In the genomic region with DNA sequence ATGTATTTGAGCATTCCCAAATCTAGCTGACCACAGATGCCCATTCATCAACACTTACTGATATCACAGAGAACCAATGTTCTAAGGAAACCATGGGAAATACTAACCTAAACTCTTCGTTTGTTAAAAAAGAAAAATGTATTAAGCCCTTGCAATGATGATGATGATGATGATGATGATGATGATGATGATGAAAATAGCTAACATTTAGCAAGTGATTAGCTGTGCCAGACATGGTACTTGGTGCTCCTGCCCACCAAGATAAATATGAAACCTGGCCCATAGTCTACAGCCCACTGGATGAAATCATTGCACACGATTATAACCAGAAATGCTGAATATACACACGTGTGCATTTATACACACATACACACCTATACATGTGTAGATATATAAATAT, we compare ENCODE assay signal across 27 cellular contexts. TPM values are rescaled to one million over a fixed set of nuclear protein-coding genes. Genes with fewer than 3 reads are reported as not detected.
A peak's percentile ranks its signal among the peaks of the same experiment; 100 is the strongest.
DNase-seq lines count a peak whose midpoint lies in the region; ATAC-seq, FAIRE-seq and TF ChIP-seq lines count a peak whose summit lies in the region.
"Had no signal": no experiment of that assay in that cellular context is flagged by ENCODE, and none has a peak within 500 bp of the region (broad histone marks: within the 10 kb centered on the region; RNA-seq: fewer than 3 reads in every experiment).

No MANE protein-coding gene starts in this region.

- H3K4me3 ChIP-seq in HepG2 (replicated peaks in 1 of 3; ENCODE audit: insufficient read depth in 1 of 3, low read depth in 2 of 3, low read length in 3 of 3) (no peak overlapping the region), right lobe of liver (no peak overlapping the region)
- H3K4me3 ChIP-seq: BLaER1, GM12878 had no signal

- peaks cover 8% of the 10 kb centered on the region for H3K4me1 Mint-ChIP-seq in activated CD4-positive, alpha-beta T cell treated with anti-CD3 and anti-CD28 coated beads, Interleukin-2, amount 10 ng/mL, durations not matched to agents 24 days and 14 days
- H3K4me1 Mint-ChIP-seq: CD4-positive, CD25-positive, alpha-beta regulatory T cell; CD8-positive, alpha-beta memory T cell had no signal

- 98% methylated on average over 3 of the region's 3 CpGs for WGBS in HepG2 (ENCODE audit: low lambda C conversion rate)
- WGBS in right lobe of liver (ENCODE audit: insufficient coverage, low coverage, low lambda C conversion rate, missing lambda C conversion rate): 81% methylated on average over 3 of the region's 3 CpGs

- H3K27ac ChIP-seq in HepG2 (ENCODE audit: extremely low read length, insufficient read depth, low read length) (no peak overlapping the region), right lobe of liver (no peak overlapping the region), VCaP (peak overlapping the region; percentile 97)
- H3K27ac ChIP-seq: BLaER1 had no signal

- TF ChIP-seq POLR2A in HepG2 (IDR thresholded peaks at IDR 0.05; ENCODE audit: insufficient read depth in 1 of 2, low read depth in 2 of 2, low read length in 2 of 2): no peak
- no peak for TF ChIP-seq POLR2A in right lobe of liver (IDR thresholded peaks at IDR 0.05)

- peaks cover 5% of the 10 kb centered on the region for H3K9me3 Mint-ChIP-seq in activated CD4-positive, alpha-beta T cell treated with anti-CD3 and anti-CD28 coated beads, Interleukin-2, amount 10 ng/mL, durations not matched to agents 24 days and 14 days
- H3K9me3 Mint-ChIP-seq: CD8-positive, alpha-beta memory T cell had no signal

- TF ChIP-seq EP300 in HepG2 (IDR thresholded peaks at IDR 0.05; ENCODE audit: low read depth in 2 of 2, low read length in 2 of 2) (no peak), HepG2 (CRISPR knock-in tag; IDR thresholded peaks at IDR 0.05; ENCODE audit: borderline replicate concordance) (no peak)

- BruUV-seq in HepG2 (replicated peaks; lab: Mats Ljungman, UMichigan): no TSS peak

- no peak overlapping the region for H2AFZ ChIP-seq in HepG2 (ENCODE audit: low read length)

- intact Hi-C loops in HepG2 (cut with micrococcal nuclease; ENCODE audit: unreplicated experiment): no loop called here
- intact Hi-C loops in right lobe of liver (cut with DNase I): no loop called here
- intact Hi-C loops in activated CD4-positive, alpha-beta T cell treated with anti-CD3 and anti-CD28 coated beads, Interleukin-2, amount 10 ng/mL, durations not matched to agents 24 days and 14 days (cut with micrococcal nuclease): no loop called here

- CTCF ChIA-PET in HepG2 (lab: Yijun Ruan, JAX; ENCODE audit: low intra/inter-chr PET ratio, low total read pairs): no interaction called here

- H4K20me1 ChIP-seq in HepG2 (ENCODE audit: insufficient read depth, low read length): no peaks in the 10 kb centered on the region
- H4K20me1 ChIP-seq: BLaER1 had no signal

- H3K79me2 ChIP-seq in HepG2 (ENCODE audit: insufficient read depth, low read length): peaks cover 4% of the 10 kb centered on the region

- in situ Hi-C loops in HepG2 (cut with HindIII; ENCODE audit: extremely low pct_ligation_motif_present, low pct_unique_long_range_greater_than_20kb): no loop called here

- H3K36me3 Mint-ChIP-seq in activated CD4-positive, alpha-beta T cell treated with anti-CD3 and anti-CD28 coated beads, Interleukin-2, amount 10 ng/mL, durations not matched to agents 24 days and 14 days (ENCODE audit: low read depth): peaks cover 19% of the 10 kb centered on the region
- H3K36me3 Mint-ChIP-seq: CD4-positive, CD25-positive, alpha-beta regulatory T cell; CD8-positive, alpha-beta memory T cell had no signal

- H3K27ac Mint-ChIP-seq in activated CD4-positive, alpha-beta T cell treated with anti-CD3 and anti-CD28 coated beads, Interleukin-2, amount 10 ng/mL, durations not matched to agents 24 days and 14 days: no peak overlapping the region
- H3K27ac Mint-ChIP-seq: CD4-positive, alpha-beta memory T cell; CD8-positive, alpha-beta memory T cell had no signal

- no peaks in the 10 kb centered on the region for H3K36me3 ChIP-seq in HepG2 (replicated peaks in 1 of 2; ENCODE audit: control insufficient read depth in 1 of 2, insufficient read depth in 2 of 2, low read length in 2 of 2)
- H3K36me3 ChIP-seq in right lobe of liver: no peaks in the 10 kb centered on the region

- H3K27me3 Mint-ChIP-seq in activated CD4-positive, alpha-beta T cell treated with anti-CD3 and anti-CD28 coated beads, Interleukin-2, amount 10 ng/mL, durations not matched to agents 24 days and 14 days: no peaks in the 10 kb centered on the region
- H3K27me3 Mint-ChIP-seq: CD4-positive, alpha-beta memory T cell; CD4-positive, CD25-positive, alpha-beta regulatory T cell had no signal

- TF ChIP-seq CTCF in HepG2 (CRISPR knock-in tag; IDR thresholded peaks at IDR 0.05) (no peak), right lobe of liver (IDR thresholded peaks at IDR 0.05) (no peak), VCaP (conservative IDR thresholded peaks at IDR 0.05) (no peak)

- H3K9me3 ChIP-seq in HepG2 (ENCODE audit: low read length): no peaks in the 10 kb centered on the region
- H3K9me3 ChIP-seq in right lobe of liver: no peaks in the 10 kb centered on the region

- H3K4me1 ChIP-seq in HepG2 (ENCODE audit: insufficient read depth, low read length) (peaks cover 22% of the 10 kb centered on the region), right lobe of liver (peaks cover 0 to 61% (median 28%) of the 10 kb centered on the region in 4 donors)
- H3K4me1 ChIP-seq: BE2C, BLaER1 had no signal

- TF ChIP-seq RAD21 in HepG2 (CRISPR knock-in tag; IDR thresholded peaks at IDR 0.05): no peak

- no peak overlapping the region for H3K9ac ChIP-seq in HepG2 (ENCODE audit: insufficient read depth, low read depth, low read length)
- H3K9ac ChIP-seq: BLaER1 had no signal

- FAIRE-seq in HepG2 (lab: Jason Lieb, UNC): no peak
- FAIRE-seq: A204.1, GM12878, GM12892, GM18507 had no signal

- H3K4me2 ChIP-seq in HepG2 (ENCODE audit: low read depth, low read length): no peak overlapping the region
- H3K4me2 ChIP-seq: BLaER1 had no signal

- POLR2A ChIA-PET in HepG2 (lab: Yijun Ruan, JAX): no interaction called here

- no peak overlapping the region for H3K4me3 Mint-ChIP-seq in activated CD4-positive, alpha-beta T cell treated with anti-CD3 and anti-CD28 coated beads, Interleukin-2, amount 10 ng/mL, durations not matched to agents 24 days and 14 days
- H3K4me3 Mint-ChIP-seq: CD14-positive monocyte; CD4-positive, alpha-beta memory T cell; CD4-positive, CD25-positive, alpha-beta regulatory T cell; CD8-positive, alpha-beta memory T cell had no signal

- no peak for ATAC-seq in HepG2
- no peak for ATAC-seq in right lobe of liver
- no peak for ATAC-seq in HG03432 (IDR thresholded peaks at IDR 0.05; ENCODE audit: unreplicated experiment)
- ATAC-seq: GM12878 had no signal

- no peaks in the 10 kb centered on the region for H3K27me3 ChIP-seq in HepG2 (ENCODE audit: control insufficient read depth in 1 of 2, insufficient read depth in 2 of 2, low read length in 2 of 2)
- no peaks in the 10 kb centered on the region for H3K27me3 ChIP-seq in right lobe of liver
- H3K27me3 ChIP-seq: BE2C, BLaER1 had no signal

- DNase-seq in HepG2 (ENCODE audit: low spot score): no peak
- DNase-seq in right lobe of liver: no peak
- no peak for DNase-seq in activated CD4-positive, alpha-beta T cell treated with anti-CD3 and anti-CD28 coated beads, Interleukin-2, amount 10 ng/mL, durations not matched to agents 24 days and 14 days
- DNase-seq: 8988T; ACHN; BE2C; C1 segment of cervical spinal cord; CD4-positive, alpha-beta memory T cell; CD4-positive, CD25-positive, alpha-beta regulatory T cell; CD8-positive, alpha-beta memory T cell; COR-L47; DMS 273 treated with DMSO at 0.1 percent for 48 hours; DMS153; DMS53; DMS79; DND-41; EL; GDM1 had no signal

RNA-seq across cellular contexts. Expression of gene SMCO4, which starts 37.5 kb away (rescaled TPM):
- total RNA-seq in HepG2 (2016; rRNA removed; fragmentation: Illumina TruSeq; extraction: Trizol) (26.8 and 28.5 TPM in 2 replicates), right lobe of liver (100 to 1,000 TPM in 1 of 6 experiments, 10 to 100 TPM in 5; 43.5 to 106 (median 51.8) TPM)
- 32.8 and 44.9 TPM in 2 replicates for total RNA-seq in HepG2 (2016; cell fraction: cytosol; rRNA removed; fragmentation: Illumina TruSeq; extraction: Trizol; ENCODE audit: low read depth)
- total RNA-seq in HepG2 (2016; cell fraction: insoluble cytoplasmic fraction; rRNA removed; fragmentation: Illumina TruSeq; extraction: Trizol): 24.0 and 27.8 TPM in 2 replicates
- total RNA-seq in HepG2 (2016; cell fraction: membrane; rRNA removed; fragmentation: Illumina TruSeq; extraction: Trizol): 39.9 and 58.1 TPM in 2 replicates
- total RNA-seq in HepG2 (2016; cell fraction: nucleus; rRNA removed; fragmentation: Illumina TruSeq; extraction: Trizol): 9.4 and 14.7 TPM in 2 replicates
- polyA plus RNA-seq in HepG2 (2011; rRNA removed): 10.6 and 11.7 TPM in 2 replicates
- 8.0 and 8.3 TPM in 2 replicates for polyA plus RNA-seq in HepG2 (2011; cell fraction: cytosol; rRNA removed)
- 7.7 and 10.0 TPM in 2 replicates for polyA plus RNA-seq in HepG2 (2011; cell fraction: nucleus; rRNA removed)
- polyA plus RNA-seq in HepG2 (2012): 19.1 and 21.9 TPM in 2 replicates
- 45.6 and 73.6 TPM in 2 replicates for polyA plus RNA-seq in HepG2 (2016; cell fraction: cytosol; fragmentation: Illumina TruSeq; extraction: Trizol; ENCODE audit: low read depth)
- 34.5 and 47.2 TPM in 2 replicates for polyA plus RNA-seq in HepG2 (2016; cell fraction: insoluble cytoplasmic fraction; fragmentation: Illumina TruSeq; extraction: Trizol; ENCODE audit: low read depth)
- 48.5 and 75.7 TPM in 2 replicates for polyA plus RNA-seq in HepG2 (2016; cell fraction: membrane; fragmentation: Illumina TruSeq; extraction: Trizol; ENCODE audit: low read depth)
- polyA plus RNA-seq in HepG2 (2016; cell fraction: nucleus; fragmentation: Illumina TruSeq; extraction: Trizol; ENCODE audit: insufficient read depth, low read depth): 26.9 and 36.1 TPM in 2 replicates
- 1.9 and 16.7 TPM in 2 replicates for polyA minus RNA-seq in HepG2 (2011; rRNA and poly(A)+ RNA removed; ENCODE audit: low replicate concordance)
- polyA minus RNA-seq in HepG2 (2011; cell fraction: cytosol; rRNA and poly(A)+ RNA removed): 3.5 TPM in 1 of 2 replicates, not detected in the other
- 2.2 and 6.6 TPM in 2 replicates for polyA minus RNA-seq in HepG2 (2011; cell fraction: nucleus; rRNA and poly(A)+ RNA removed)
- total RNA-seq in activated CD4-positive, alpha-beta T cell treated with anti-CD3 and anti-CD28 coated beads, Interleukin-2, amount 10 ng/mL, durations not matched to agents 24 days and 14 days: 30.0 and 33.7 TPM in 2 replicates
- total RNA-seq: G401 had no signal
